ENCODE assay signal across 19 cellular contexts in genomic region chr6:111470991-111471390, GRCh38.
"Had no signal": no experiment of that assay in that cellular context is flagged by ENCODE, and none has a peak within 500 bp of the region (broad histone marks: within the 10 kb centered on the region; RNA-seq: fewer than 3 reads in every experiment).

No MANE protein-coding gene starts in this region.

- DNase-seq: islet precursor cell; left ventricle myocardium inferior; naive thymus-derived CD8-positive, alpha-beta T cell; nucleus accumbens; pancreas; posterior cingulate gyrus; retina; right cardiac atrium; stimulated activated CD4-positive, alpha-beta T cell treated with anti-CD3 and anti-CD28 coated beads, Interleukin-12 subunit alpha, Interleukin-12 subunit beta, amount 100 ng/mL, for 4 hours; stimulated activated CD4-positive, alpha-beta T cell treated with anti-CD3 and anti-CD28 coated beads, Interleukin-15, amount 100 ng/mL, for 24 hours; stimulated activated CD4-positive, alpha-beta T cell treated with anti-CD3 and anti-CD28 coated beads, Interleukin-2, amount 100 ng/mL, for 24 hours; stimulated activated CD4-positive, alpha-beta T cell treated with anti-CD3 and anti-CD28 coated beads, Interleukin-4, amount 100 ng/mL, for 1 hour; stimulated activated naive CD4-positive, alpha-beta T cell; tibial artery; uterus had no signal

- H3K9me3 Mint-ChIP-seq: naive thymus-derived CD8-positive, alpha-beta T cell; nephron; neural crest cell; stimulated activated naive CD8-positive, alpha-beta T cell treated with anti-CD3 and anti-CD28 coated beads, Interleukin-15, Interleukin-2, amounts not matched to agents 100 ng/mL and 50 ng/mL, for 24 hours had no signal

- H3K27me3 Mint-ChIP-seq: naive thymus-derived CD8-positive, alpha-beta T cell; stimulated activated naive CD8-positive, alpha-beta T cell treated with anti-CD3 and anti-CD28 coated beads, Interleukin-15, Interleukin-2, amounts not matched to agents 100 ng/mL and 50 ng/mL, for 24 hours had no signal

- ATAC-seq: naive thymus-derived CD8-positive, alpha-beta T cell; pancreas; right cardiac atrium; sciatic nerve had no signal

- H3K4me3 Mint-ChIP-seq: naive thymus-derived CD8-positive, alpha-beta T cell; nephron; neural crest cell; stimulated activated naive CD8-positive, alpha-beta T cell treated with anti-CD3 and anti-CD28 coated beads, Interleukin-15, Interleukin-2, amounts not matched to agents 100 ng/mL and 50 ng/mL, for 24 hours had no signal

- H3K27ac Mint-ChIP-seq: stimulated activated naive CD8-positive, alpha-beta T cell treated with anti-CD3 and anti-CD28 coated beads, Interleukin-15, Interleukin-2, amounts not matched to agents 100 ng/mL and 50 ng/mL, for 24 hours had no signal
